In the genomic region with DNA sequence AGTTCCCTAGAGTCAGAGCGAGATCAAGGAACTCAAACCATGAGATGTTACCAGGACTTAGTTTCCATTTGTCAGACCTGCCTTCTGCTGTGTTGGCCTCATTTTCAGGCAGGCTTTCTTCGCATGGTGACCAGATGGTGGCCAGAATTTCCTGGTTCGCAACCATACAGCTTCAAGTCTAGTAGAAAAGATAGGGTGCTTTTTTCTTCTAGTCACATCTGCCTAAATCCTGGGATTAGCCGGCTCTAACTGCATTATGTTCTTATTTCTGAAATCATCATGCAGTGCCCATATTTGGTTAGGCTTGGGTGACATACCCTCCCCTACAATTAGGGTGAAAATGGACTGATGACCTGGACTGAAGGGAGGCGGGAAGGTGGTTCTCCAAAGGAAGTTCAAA, we compare ENCODE assay signal across 27 cellular contexts.
A peak's percentile ranks its signal among the peaks of the same experiment; 100 is the strongest.
DNase-seq lines count a peak whose midpoint lies in the region; FAIRE-seq and TF ChIP-seq lines count a peak whose summit lies in the region.
"Had no signal": no experiment of that assay in that cellular context is flagged by ENCODE, and none has a peak within 500 bp of the region (broad histone marks: within the 10 kb centered on the region; RNA-seq: fewer than 3 reads in every experiment).

No MANE protein-coding gene starts in this region.

- no peaks in the 10 kb centered on the region for H3K27me3 ChIP-seq in hepatocyte
- H3K27me3 ChIP-seq in GM23248 (replicated peaks; ENCODE audit: insufficient read depth), result no peaks in the 10 kb centered on the region
- H3K27me3 ChIP-seq: BE2C, BLaER1 had no signal

- H3K9me3 ChIP-seq in hepatocyte (ENCODE audit: low read depth) (no peaks in the 10 kb centered on the region), GM23248 (ENCODE audit: low read depth) (no peaks in the 10 kb centered on the region)
- H3K9me3 ChIP-seq: BE2C had no signal

- H3K4me1 ChIP-seq in hepatocyte (ENCODE audit: insufficient read depth) (no peaks in the 10 kb centered on the region), GM23248 (ENCODE audit: insufficient read depth) (no peaks in the 10 kb centered on the region)
- H3K4me1 ChIP-seq: BE2C, BLaER1 had no signal

- H4K20me1 ChIP-seq in hepatocyte (ENCODE audit: insufficient read depth, poor library complexity, severe bottlenecking), result no peaks in the 10 kb centered on the region
- H4K20me1 ChIP-seq in GM23248 (ENCODE audit: insufficient read depth), result no peaks in the 10 kb centered on the region
- H4K20me1 ChIP-seq: BLaER1 had no signal

- WGBS in hepatocyte (ENCODE audit: low lambda C conversion rate, missing lambda C conversion rate), result 80% methylated on average over 5 of the region's 5 CpGs
- 12 to 16% methylated on average over 5 of the region's 5 CpGs for WGBS in GM23248 (ENCODE audit: low coverage in 1 of 2, low lambda C conversion rate in 2 of 2, missing lambda C conversion rate in 2 of 2), 2 experiments

- H3K4me2 ChIP-seq in hepatocyte, result no peak overlapping the region
- no peak overlapping the region for H3K4me2 ChIP-seq in GM23248 (ENCODE audit: unreplicated experiment)
- H3K4me2 ChIP-seq: BLaER1 had no signal

- no peak for TF ChIP-seq CTCF in D721Med (IDR thresholded peaks at IDR 0.05; ENCODE audit: insufficient read depth, missing control alignments)
- TF ChIP-seq CTCF in hepatocyte (IDR thresholded peaks at IDR 0.05; ENCODE audit: poor library complexity), result no peak

- DNase-seq in D721Med (ENCODE audit: insufficient read length, low spot score) (no peak), NCI-H524 treated with DMSO at 0.1 percent for 48 hours (lab: John Stamatoyannopoulos, UW) (peak; percentile 92), NCI-H82 treated with DMSO at 0.1 percent for 48 hours (lab: John Stamatoyannopoulos, UW; ENCODE audit: unreplicated experiment) (peak; percentile 98), NCI-H1048 (lab: John Stamatoyannopoulos, UW) (no peak), pons (ENCODE audit: low spot score) (no peak), hepatocyte (ENCODE audit: low spot score) (no peak), GM23248 (no peak)
- DNase-seq: 8988T; ACHN; BE2C; C1 segment of cervical spinal cord; CD4-positive, alpha-beta memory T cell; CD4-positive, CD25-positive, alpha-beta regulatory T cell; CD8-positive, alpha-beta memory T cell; COR-L47; DMS 273 treated with DMSO at 0.1 percent for 48 hours; DMS153; DMS53; DMS79; DND-41; EL; GDM1 had no signal

- H3K79me2 ChIP-seq in hepatocyte (no peaks in the 10 kb centered on the region), GM23248 (ENCODE audit: insufficient read depth) (no peaks in the 10 kb centered on the region)

- H3K36me3 ChIP-seq in hepatocyte (replicated peaks; ENCODE audit: insufficient read depth, low read depth), result no peaks in the 10 kb centered on the region
- no peaks in the 10 kb centered on the region for H3K36me3 ChIP-seq in GM23248 (ENCODE audit: low read depth)
- H3K36me3 ChIP-seq: BE2C, BLaER1 had no signal

- in situ Hi-C loops in GM23248 (cut with MboI), result no loop called here

- H3K9ac ChIP-seq in GM23248, result no peak overlapping the region
- H3K9ac ChIP-seq: BLaER1 had no signal

- no peaks in the 10 kb centered on the region for H3F3A ChIP-seq in GM23248 (ENCODE audit: insufficient read depth)

- peak; percentile 96 for FAIRE-seq in D721Med (lab: Jason Lieb, UNC)
- FAIRE-seq: A204.1, GM12878, GM12892, GM18507 had no signal

- H2AFZ ChIP-seq in hepatocyte (no peak overlapping the region), GM23248 (no peak overlapping the region)

- H3K4me3 ChIP-seq in hepatocyte (no peak overlapping the region), GM23248 (no peak overlapping the region)
- H3K4me3 ChIP-seq: BLaER1, GM12878 had no signal

- H3K9me2 ChIP-seq in hepatocyte (replicated peaks; ENCODE audit: insufficient read depth) (no peaks in the 10 kb centered on the region), GM23248 (ENCODE audit: insufficient read depth) (no peaks in the 10 kb centered on the region)

- H3K27ac ChIP-seq in hepatocyte, result no peak overlapping the region
- H3K27ac ChIP-seq in GM23248, result no peak overlapping the region
- H3K27ac ChIP-seq: BLaER1 had no signal

Comparison
In these comparisons a context has a peak if more than half of its experiments do, and no peak if none do; other contexts are left out.
1. DNase-seq: peak in NCI-H524 treated with DMSO at 0.1 percent for 48 hours (single experiment) and NCI-H82 treated with DMSO at 0.1 percent for 48 hours (single experiment); none in D721Med (single experiment), NCI-H1048 (single experiment), pons (single experiment), hepatocyte (single experiment) and GM23248 (single experiment).